Comparison of ENCODE assay signal across 8 cellular contexts in genomic region chr17:1724351-1724868, GRCh38. TPM values are rescaled to one million over a fixed set of nuclear protein-coding genes. Genes with fewer than 3 reads are reported as not detected.
DNase-seq lines count a peak whose midpoint lies in the region; ATAC-seq and TF ChIP-seq lines count a peak whose summit lies in the region.

TSS of gene WDR81 (plus strand) at chr17:1724704. CDS start at chr17:1724960, 256 bp downstream.

- no peaks in the 10 kb centered on the region for H3K9me3 Mint-ChIP-seq in activated T-cell treated with anti-CD3 and anti-CD28 coated beads, Interleukin-2, amount 50 U/mL, for 72 hours

- peak within 1 kb of the TSS; percentile 52 for H3K27ac ChIP-seq in AG04450 (ENCODE audit: low read depth, low read length)
- H3K27ac ChIP-seq in Panc1 (ENCODE audit: low read length) = peak within 1 kb of the TSS; percentile 74
- H3K27ac ChIP-seq in esophagus muscularis mucosa (replicated peaks in 1 of 4) = peak within 1 kb of the TSS; percentile 85 to 89 (median 86)
- peak within 1 kb of the TSS; percentile 93 for H3K27ac ChIP-seq in muscle layer of colon (ENCODE audit: low read depth, low read length)

- peak within 1 kb of the TSS; percentile 80 to 82 for H3K4me3 Mint-ChIP-seq in activated T-cell treated with anti-CD3 and anti-CD28 coated beads, Interleukin-2, amount 50 U/mL, for 72 hours

- H3K4me1 ChIP-seq in Panc1 (ENCODE audit: control insufficient read depth, insufficient read depth, low read length) = peaks cover 3% of the 10 kb centered on the region
- H3K4me1 ChIP-seq in esophagus muscularis mucosa = peaks cover 35 to 79% (median 67%) of the 10 kb centered on the region in 4 donors
- peaks cover 22% of the 10 kb centered on the region for H3K4me1 ChIP-seq in muscle layer of colon (ENCODE audit: insufficient read depth, low read length)

- peaks cover 37% of the 10 kb centered on the region for H3K4me1 Mint-ChIP-seq in activated T-cell treated with anti-CD3 and anti-CD28 coated beads, Interleukin-2, amount 50 U/mL, for 72 hours (ENCODE audit: low read depth)

- CTCF ChIA-PET in AG04450 (lab: Charles Lee) = interaction anchor here (0.6 to 2.1 kb wide), 2 partner anchors 59 to 91 kb away, joined by 3 to 7 read pairs; no protein-coding TSS in a partner anchor
- CTCF ChIA-PET in Panc1 (lab: Charles Lee) = no interaction called here

- BruUV-seq in Panc1 (replicated peaks; lab: Mats Ljungman, UMichigan) = no TSS peak

- intact Hi-C loops in Panc1 (cut with micrococcal nuclease; ENCODE audit: unreplicated experiment) (loop anchor here (5.0 kb wide), 1 partner anchor 58 kb away; no protein-coding TSS in a partner anchor), esophagus muscularis mucosa (cut with DNase I) (loop anchor here (5.0 kb wide), 2 partner anchors 58 to 138 kb away; no protein-coding TSS in a partner anchor)

- WGBS in esophagus muscularis mucosa = 0% methylated on average over 10 of the region's 57 CpGs

- H3K9me3 ChIP-seq in AG04450 (ENCODE audit: control insufficient read depth, insufficient read depth, low read length) = peaks cover 11% of the 10 kb centered on the region; the same call in 1 of the 2 replicates
- H3K9me3 ChIP-seq in Panc1 (ENCODE audit: control insufficient read depth, insufficient read depth, low read depth, low read length) = no peaks in the 10 kb centered on the region
- H3K9me3 ChIP-seq in esophagus muscularis mucosa = no peaks in the 10 kb centered on the region
- H3K9me3 ChIP-seq in muscle layer of colon (ENCODE audit: low read length) = no peaks in the 10 kb centered on the region

- H3K36me3 ChIP-seq in Panc1 (ENCODE audit: control insufficient read depth, insufficient read depth, low read length) (no peaks in the 10 kb centered on the region), esophagus muscularis mucosa (peaks cover 9 to 39% (median 31%) of the 10 kb centered on the region in 4 donors), muscle layer of colon (ENCODE audit: insufficient read depth, low read length) (peaks cover 16% of the 10 kb centered on the region)

- H3K27me3 Mint-ChIP-seq in activated T-cell treated with anti-CD3 and anti-CD28 coated beads, Interleukin-2, amount 50 U/mL, for 72 hours (ENCODE audit: low read depth) = no peaks in the 10 kb centered on the region

- POLR2A ChIA-PET in AG04450 (lab: Yijun Ruan, JAX) = interaction anchor here (1.2 to 1.6 kb wide), 2 partner anchors 8 to 40 kb away, joined by 3 to 7 read pairs; no protein-coding TSS in a partner anchor
- POLR2A ChIA-PET in Panc1 (lab: Charles Lee) = no interaction called here

- no peaks in the 10 kb centered on the region for H3K36me3 Mint-ChIP-seq in activated T-cell treated with anti-CD3 and anti-CD28 coated beads, Interleukin-2, amount 50 U/mL, for 72 hours (ENCODE audit: insufficient read depth in 2 of 2)

- TF ChIP-seq POLR2A in GM18951 (IDR thresholded peaks at IDR 0.05; ENCODE audit: extremely low read depth, insufficient read depth, insufficient read length) = peak; percentile 70
- no peak for TF ChIP-seq POLR2A in esophagus muscularis mucosa (IDR thresholded peaks at IDR 0.05; ENCODE audit: low read depth)

- no peak for TF ChIP-seq EP300 in esophagus muscularis mucosa (IDR thresholded peaks at IDR 0.05)

- ATAC-seq in Panc1 = peak; percentile 87
- ATAC-seq in activated T-cell treated with anti-CD3 and anti-CD28 coated beads, Interleukin-2, amount 50 U/mL, for 72 hours (replicated peaks in 1 of 2) = peak; percentile 90 to 91

- H3K4me3 ChIP-seq in AG04450 (ENCODE audit: low read depth, low read length) (peak within 1 kb of the TSS; percentile 60), Panc1 (ENCODE audit: low read depth in 2 of 2, low read length in 2 of 2) (peak within 1 kb of the TSS; percentile 53 to 61), esophagus muscularis mucosa (peak within 1 kb of the TSS; percentile 74 to 94 (median 84)), muscle layer of colon (ENCODE audit: low read depth in 1 of 2, low read length in 2 of 2) (peak within 1 kb of the TSS; percentile 68 to 96)

- H3K27ac Mint-ChIP-seq in activated T-cell treated with anti-CD3 and anti-CD28 coated beads, Interleukin-2, amount 50 U/mL, for 72 hours = peak within 1 kb of the TSS; percentile 65

- H3K27me3 ChIP-seq in AG04450 (ENCODE audit: control insufficient read depth, insufficient read depth, low read length) (no peaks in the 10 kb centered on the region), Panc1 (ENCODE audit: control insufficient read depth, insufficient read depth, low read length) (no peaks in the 10 kb centered on the region), esophagus muscularis mucosa (no peaks in the 10 kb centered on the region), muscle layer of colon (ENCODE audit: control insufficient read depth in 1 of 2, insufficient read depth in 2 of 2, low read length in 2 of 2) (no peaks in the 10 kb centered on the region)

- no peak for TF ChIP-seq CTCF in AG04450 (IDR thresholded peaks at IDR 0.05; ENCODE audit: low read depth, low read length)
- no peak for TF ChIP-seq CTCF in Panc1 (IDR thresholded peaks at IDR 0.05)
- TF ChIP-seq CTCF in esophagus muscularis mucosa (IDR thresholded peaks at IDR 0.05) = no peak

- DNase-seq in AG04450 (ENCODE audit: low read depth, low spot score) = no peak
- peak; percentile 88 for DNase-seq in HK-2 (ENCODE audit: unreplicated experiment)
- DNase-seq in Panc1 (ENCODE audit: low read depth, low spot score) = no peak
- peak; percentile 88 to 92 for DNase-seq in activated T-cell treated with anti-CD3 and anti-CD28 coated beads, Interleukin-2, amount 50 U/mL, for 72 hours
- peak; percentile 98 for DNase-seq in esophagus muscularis mucosa (ENCODE audit: extremely low spot score)
- peak; percentile 91 for DNase-seq in stimulated activated CD8-positive, alpha-beta memory T cell treated with anti-CD3 and anti-CD28 coated beads, Interleukin-4, amount 100 ng/mL, for 48 hours

- in situ Hi-C loops in GM18951 (cut with MboI; ENCODE audit: low sequenced_read_pairs, unreplicated experiment) = loop anchor here (25.0 kb wide), 1 partner anchor 313 kb away; the partner anchor contains the start of genes DPH1, OVCA2 and RTN4RL1
- in situ Hi-C loops in Panc1 (cut with HindIII; ENCODE audit: low pct_unique_long_range_greater_than_20kb, low sequenced_read_pairs) = no loop called here

- H3K9ac ChIP-seq in muscle layer of colon (ENCODE audit: low read length) = no peak within 1 kb of the TSS

RNA-seq across cellular contexts. Expression of gene WDR81, which starts in this region (rescaled TPM):
- polyA plus RNA-seq in AG04450 (2011; rRNA removed) = 2.9 and 3.6 TPM in 2 replicates
- 5.7 and 6.9 TPM in 2 replicates for polyA minus RNA-seq in AG04450 (2011; rRNA and poly(A)+ RNA removed)
- 29.5 TPM for total RNA-seq in Panc1 (2021; ENCODE audit: unreplicated experiment)
- polyA plus RNA-seq in Panc1 (2012; ENCODE audit: insufficient read length) = 36.4 TPM
- 10 to 100 TPM in 1 of 2 donors, 1 to 10 TPM in 1; 9.4 to 11.2 TPM for total RNA-seq in activated T-cell treated with anti-CD3 and anti-CD28 coated beads, Interleukin-2, amount 50 U/mL, for 72 hours
- 10 to 100 TPM; 25.7 to 40.8 (median 32.1) TPM for total RNA-seq in esophagus muscularis mucosa

Comparison
In these comparisons a context has a peak if more than half of its experiments do, and no peak if none do; other contexts are left out.
1. DNase-seq: peak in HK-2 (single experiment), activated T-cell treated with anti-CD3 and anti-CD28 coated beads, Interleukin-2, amount 50 U/mL, for 72 hours (2 of 2), esophagus muscularis mucosa (single experiment) and stimulated activated CD8-positive, alpha-beta memory T cell treated with anti-CD3 and anti-CD28 coated beads, Interleukin-4, amount 100 ng/mL, for 48 hours (single experiment); none in AG04450 (single experiment) and Panc1 (single experiment).
2. Peak in every context shown above with its lines, with median percentiles within 50 percentile points of each other: H3K27ac ChIP-seq and H3K4me3 ChIP-seq.